ENCODE assay signal across 3 cellular contexts in genomic region chr16:69448470-69449193, GRCh38.
TF ChIP-seq lines count a peak whose summit lies in the region.

No MANE protein-coding gene starts in this region.

TF ChIP-seq in IMR-90, 13 proteins besides CTCF, POLR2A, EP300 and RAD21:
- TF ChIP-seq CEBPB (IDR thresholded peaks at IDR 0.05; ENCODE audit: low read depth, low read length) (peak; percentile 56), FOS (IDR thresholded peaks at IDR 0.05; ENCODE audit: low read depth, low read length) (no peak), NFE2L2 (IDR thresholded peaks at IDR 0.05; ENCODE audit: low read depth, low read length) (peak; percentile 61; the same call in 1 of the 2 replicates), RCOR1 (IDR thresholded peaks at IDR 0.05; ENCODE audit: insufficient replicate concordance, low read length) (no peak), MXI1 (IDR thresholded peaks at IDR 0.05; ENCODE audit: borderline replicate concordance, low read depth, low read length) (peak; percentile 29; the same call in 1 of the 2 replicates)

TF ChIP-seq in K562, 482 proteins besides CTCF, POLR2A, EP300 and RAD21:
- TF ChIP-seq SIN3A (IDR thresholded peaks at IDR 0.05; ENCODE audit: borderline replicate concordance in 2 of 2, control insufficient read depth in 1 of 2, low read depth in 2 of 2, low read length in 2 of 2) (no peak), E2F3 (CRISPR knock-in tag; IDR thresholded peaks at IDR 0.05) (no peak), ZNF592 (IDR thresholded peaks at IDR 0.05) (no peak), ATF3 (IDR thresholded peaks at IDR 0.05) (no peak), ATF3 (CRISPR knock-in tag; conservative IDR thresholded peaks at IDR 0.05) (no peak), POU5F1 (IDR thresholded peaks at IDR 0.05; ENCODE audit: borderline replicate concordance, low read depth, low read length, partially characterized antibody) (no peak), HDAC8 (tag; IDR thresholded peaks at IDR 0.05) (no peak), CBX8 (IDR thresholded peaks at IDR 0.05; ENCODE audit: borderline replicate concordance, extremely low read depth, low read depth, low read length, poor library complexity, severe bottlenecking) (no peak), TRIM28 (IDR thresholded peaks at IDR 0.05) (no peak), LCOR (CRISPR knock-in tag; IDR thresholded peaks at IDR 0.05) (no peak), BHLHE40 (IDR thresholded peaks at IDR 0.05; ENCODE audit: low read length) (no peak), PCBP2 (IDR thresholded peaks at IDR 0.05; ENCODE audit: low read depth, low read length, poor library complexity, severe bottlenecking) (no peak), ERF (CRISPR knock-in tag; IDR thresholded peaks at IDR 0.05) (no peak), SRSF3 (IDR thresholded peaks at IDR 0.05; ENCODE audit: insufficient read depth, low read length) (no peak), POLR2H (tag; IDR thresholded peaks at IDR 0.05; ENCODE audit: low read depth) (no peak), PYGO2 (tag; IDR thresholded peaks at IDR 0.05) (no peak)
TF ChIP-seq in K562: peak in this region for 0.

TF ChIP-seq in liver, 16 proteins besides CTCF, POLR2A, EP300 and RAD21:
- TF ChIP-seq ATF3 (IDR thresholded peaks at IDR 0.05), result no peak
- TF ChIP-seq YY1 (IDR thresholded peaks at IDR 0.05), result peak; percentile 84
- peak; percentile 50 for TF ChIP-seq SP1 (IDR thresholded peaks at IDR 0.05)
- peak; percentile 20 to 44 for TF ChIP-seq JUND (IDR thresholded peaks at IDR 0.05)
- peak; percentile 40 to 43 for TF ChIP-seq RXRA (IDR thresholded peaks at IDR 0.05)
- no peak for TF ChIP-seq TAF1 (conservative IDR thresholded peaks at IDR 0.05)
- TF ChIP-seq HNF4A (conservative IDR thresholded peaks at IDR 0.05), result peak; percentile 57 to 69
